Comparison of ENCODE assay signal across 1 cellular context in the genomic region with DNA sequence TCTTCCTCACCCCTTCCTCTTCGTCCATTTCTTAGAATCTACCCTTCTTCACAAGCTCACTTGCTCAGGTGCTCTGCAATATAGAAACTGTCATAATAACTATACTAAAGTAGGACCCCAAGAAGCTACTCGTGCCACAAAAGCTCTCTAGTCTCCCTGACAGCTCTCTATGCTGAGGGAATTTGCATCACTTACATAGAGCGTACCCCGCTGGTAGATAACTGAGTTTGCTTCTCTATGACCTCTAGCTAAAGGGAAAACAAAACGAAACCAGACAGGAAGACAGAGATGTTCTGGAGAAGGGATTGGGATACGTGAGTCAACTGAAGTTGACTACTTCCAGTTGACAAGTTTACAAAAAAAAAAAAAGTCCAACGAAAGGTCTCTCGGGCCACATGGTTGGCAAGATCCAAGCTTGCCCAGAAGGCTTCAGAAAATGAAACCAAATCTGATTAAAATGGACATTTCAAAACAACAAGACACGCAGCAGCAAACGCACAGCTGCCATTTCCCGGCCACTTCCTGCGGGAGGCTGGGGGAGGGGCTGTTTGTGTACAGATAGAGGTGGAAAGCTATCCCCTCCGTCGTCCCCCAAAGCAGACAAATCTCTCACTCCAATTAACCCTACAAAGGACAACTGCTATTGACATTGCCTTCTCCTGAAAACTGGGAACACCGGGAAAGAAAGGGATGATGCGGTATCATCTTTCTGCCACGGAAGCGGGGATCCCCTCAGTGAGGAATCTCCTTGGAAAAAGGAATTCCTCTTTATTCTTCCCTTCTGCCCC.
TF ChIP-seq lines count a peak whose summit lies in the region.

No MANE protein-coding gene starts in this region.

TF ChIP-seq in SK-N-SH, 30 proteins besides CTCF, POLR2A, EP300 and RAD21 (continued from another document):
- TF ChIP-seq, protein P1, sequence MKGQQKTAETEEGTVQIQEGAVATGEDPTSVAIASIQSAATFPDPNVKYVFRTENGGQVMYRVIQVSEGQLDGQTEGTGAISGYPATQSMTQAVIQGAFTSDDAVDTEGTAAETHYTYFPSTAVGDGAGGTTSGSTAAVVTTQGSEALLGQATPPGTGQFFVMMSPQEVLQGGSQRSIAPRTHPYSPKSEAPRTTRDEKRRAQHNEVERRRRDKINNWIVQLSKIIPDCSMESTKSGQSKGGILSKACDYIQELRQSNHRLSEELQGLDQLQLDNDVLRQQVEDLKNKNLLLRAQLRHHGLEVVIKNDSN (IDR thresholded peaks at IDR 0.05; ENCODE audit: borderline replicate concordance, low read depth): no peak
- no peak for TF ChIP-seq JUND (IDR thresholded peaks at IDR 0.05)
- no peak for TF ChIP-seq POLR2AphosphoS5 (IDR thresholded peaks at IDR 0.05; ENCODE audit: low read depth, low read length)
- no peak for TF ChIP-seq REST (IDR thresholded peaks at IDR 0.05; ENCODE audit: low read depth, low read length)
- TF ChIP-seq EZH2phosphoT487 (IDR thresholded peaks at IDR 0.05; ENCODE audit: borderline replicate concordance, low read depth): no peak
- no peak for TF ChIP-seq RXRA (IDR thresholded peaks at IDR 0.05; ENCODE audit: borderline replicate concordance, low read depth)
- TF ChIP-seq, protein P2, sequence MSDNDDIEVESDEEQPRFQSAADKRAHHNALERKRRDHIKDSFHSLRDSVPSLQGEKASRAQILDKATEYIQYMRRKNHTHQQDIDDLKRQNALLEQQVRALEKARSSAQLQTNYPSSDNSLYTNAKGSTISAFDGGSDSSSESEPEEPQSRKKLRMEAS (IDR thresholded peaks at IDR 0.05; ENCODE audit: low read depth): peak; percentile 75; the same call in 1 of the 2 replicates
- TF ChIP-seq YY1 (IDR thresholded peaks at IDR 0.05; ENCODE audit: low read depth): 0 out of 2 replicates have a peak, but pooled peaks have one; percentile 46
- TF ChIP-seq ELF1 (IDR thresholded peaks at IDR 0.05): no peak
- no peak for TF ChIP-seq FOXM1 (IDR thresholded peaks at IDR 0.05; ENCODE audit: low read depth)
- TF ChIP-seq FOSL2 (IDR thresholded peaks at IDR 0.05; ENCODE audit: borderline replicate concordance, low read depth): no peak
- no peak for TF ChIP-seq NFIC (IDR thresholded peaks at IDR 0.05; ENCODE audit: borderline replicate concordance)
- TF ChIP-seq TEAD4 (IDR thresholded peaks at IDR 0.05; ENCODE audit: borderline replicate concordance, insufficient read depth): no peak
